Comparison of ENCODE assay signal across 24 cellular contexts in the genomic region with DNA sequence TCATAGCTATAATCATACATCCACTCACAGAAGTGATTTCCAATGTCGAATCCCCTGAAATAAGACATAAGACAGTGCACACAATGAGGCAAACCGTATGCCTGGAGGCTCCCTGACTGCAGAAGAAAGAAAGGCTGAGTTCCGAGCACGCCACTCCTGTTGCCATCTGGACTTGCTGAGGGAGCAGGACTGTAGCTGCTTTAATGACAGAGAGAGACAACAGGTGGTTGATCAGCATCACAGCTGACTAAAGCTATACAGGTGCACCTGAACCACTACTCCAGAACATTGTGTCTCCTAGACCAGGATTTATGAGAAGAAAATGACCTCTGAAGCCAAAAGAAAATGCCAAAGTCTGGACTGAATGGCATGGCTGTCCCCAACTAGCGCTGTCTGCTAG.
"Had no signal": no experiment of that assay in that cellular context is flagged by ENCODE, and none has a peak within 500 bp of the region (broad histone marks: within the 10 kb centered on the region; RNA-seq: fewer than 3 reads in every experiment).

No MANE protein-coding gene starts in this region.

- H3K27ac ChIP-seq: PC-9, Peyer's patch, SJSA1, SK-N-MC had no signal

- DNase-seq: IMR-90; Karpas-422; KG1; MG63; NCI-H1092; NCI-H1105 treated with DMSO at 0.1 percent for 48 hours; NCI-H1417 treated with DMSO at 0.1 percent for 48 hours; NCI-H1694; NCI-H187 treated with DMSO at 0.1 percent for 48 hours; NCI-H2029 treated with DMSO at 0.1 percent for 48 hours; NCI-H2171 treated with DMSO at 0.1 percent for 48 hours; NCI-H345; NCI-H446 treated with DMSO at 0.1 percent for 48 hours; NCI-H510A treated with DMSO at 0.1 percent for 48 hours; NCI-H526; NCI-H82; NK-92 treated with Interleukin-12 subunit alpha and Interleukin-12 subunit beta, amount 100 ng/mL, for 24 hours; OCI-M1; PC-9; Peyer's patch; Right ventricle myocardium superior; SIG-M5 had no signal

- H3K9me3 ChIP-seq: MG63, Peyer's patch, SJSA1 had no signal

- H3K4me1 ChIP-seq: Peyer's patch, SJSA1 had no signal

- H3K27me3 ChIP-seq: MG63, Peyer's patch, SJSA1 had no signal

- H3K4me3 ChIP-seq: MG63, PC-9, Peyer's patch, SJSA1, SK-N-MC had no signal
